Comparison of ENCODE assay signal across 19 cellular contexts in genomic region chr11:61341706-61342105, GRCh38. TPM values are rescaled to one million over a fixed set of nuclear protein-coding genes. Genes with fewer than 3 reads are reported as not detected.
DNase-seq lines count a peak whose midpoint lies in the region; ATAC-seq lines count a peak whose summit lies in the region.
"Had no signal": no experiment of that assay in that cellular context is flagged by ENCODE, and none has a peak within 500 bp of the region (broad histone marks: within the 10 kb centered on the region; RNA-seq: fewer than 3 reads in every experiment).

No MANE protein-coding gene starts in this region.

- POLR2A ChIA-PET in activated naive CD8-positive, alpha-beta T cell treated with anti-CD3 and anti-CD28 coated beads, Interleukin-2, amount 10 ng/mL, durations not matched to agents 7 days and 5 days (lab: Charles Lee): interaction anchor here (1.2 kb wide), 1 partner anchor 12 kb away, joined by 3 read pairs; no protein-coding TSS in a partner anchor

- no peaks in the 10 kb centered on the region for H3K9me3 Mint-ChIP-seq in activated naive CD8-positive, alpha-beta T cell treated with anti-CD3 and anti-CD28 coated beads, Interleukin-2, amount 10 ng/mL, durations not matched to agents 7 days and 5 days
- H3K9me3 Mint-ChIP-seq in activated naive CD8-positive, alpha-beta T cell treated with anti-CD3 and anti-CD28 coated beads for 36 hours: no peaks in the 10 kb centered on the region
- no peaks in the 10 kb centered on the region for H3K9me3 Mint-ChIP-seq in memory B cell
- no peaks in the 10 kb centered on the region for H3K9me3 Mint-ChIP-seq in stimulated activated naive B cell treated with anti-CD40 and anti-IgM and Interleukin-4, amounts not matched to agents 10 μg/mL and 1 μg/mL and 100 μg/mL, for 72 hours
- H3K9me3 Mint-ChIP-seq: CD4-positive, CD25-positive, alpha-beta regulatory T cell had no signal

- no peaks in the 10 kb centered on the region for H3K27me3 Mint-ChIP-seq in activated naive CD8-positive, alpha-beta T cell treated with anti-CD3 and anti-CD28 coated beads, Interleukin-2, amount 10 ng/mL, durations not matched to agents 7 days and 5 days
- H3K27me3 Mint-ChIP-seq in activated naive CD8-positive, alpha-beta T cell treated with anti-CD3 and anti-CD28 coated beads for 36 hours: no peaks in the 10 kb centered on the region
- H3K27me3 Mint-ChIP-seq in T-helper 17 cell (no peaks in the 10 kb centered on the region), memory B cell (no peaks in the 10 kb centered on the region)
- H3K27me3 Mint-ChIP-seq in stimulated activated naive B cell treated with anti-CD40 and anti-IgM and Interleukin-4, amounts not matched to agents 10 μg/mL and 1 μg/mL and 100 μg/mL, for 72 hours: no peaks in the 10 kb centered on the region
- H3K27me3 Mint-ChIP-seq: CD4-positive, CD25-positive, alpha-beta regulatory T cell had no signal

- DNase-seq in activated naive CD8-positive, alpha-beta T cell treated with anti-CD3 and anti-CD28 coated beads, Interleukin-2, amount 10 ng/mL, durations not matched to agents 7 days and 5 days: no peak
- DNase-seq in activated naive CD8-positive, alpha-beta T cell treated with anti-CD3 and anti-CD28 coated beads for 36 hours: no peak
- DNase-seq in T-helper 17 cell (no peak), memory B cell (ENCODE audit: low spot score in 2 of 2) (no peak), kidney glomerular epithelial cell (lab: John Stamatoyannopoulos, UW) (no peak)
- no peak for DNase-seq in stimulated activated naive B cell treated with anti-CD40 and anti-IgM and Interleukin-4, amounts not matched to agents 10 μg/mL and 1 μg/mL and 100 μg/mL, for 72 hours
- DNase-seq: 8988T; ACHN; CD4-positive, CD25-positive, alpha-beta regulatory T cell; KG1; MM.1S; NCI-H2029; NCI-H446 treated with DMSO at 0.1 percent for 48 hours; NCI-H526; RPMI8226; SHP77 had no signal

- no peak for ATAC-seq in activated naive CD8-positive, alpha-beta T cell treated with anti-CD3 and anti-CD28 coated beads, Interleukin-2, amount 10 ng/mL, durations not matched to agents 7 days and 5 days (ENCODE audit: low read depth)
- no peak for ATAC-seq in T-helper 17 cell
- ATAC-seq in memory B cell (ENCODE audit: low read depth): no peak
- ATAC-seq in stimulated activated naive B cell treated with anti-CD40 and anti-IgM and Interleukin-4, amounts not matched to agents 10 μg/mL and 1 μg/mL and 100 μg/mL, for 72 hours (replicated peaks): no peak
- no peak for ATAC-seq in HG03025 (IDR thresholded peaks at IDR 0.05; ENCODE audit: low FRiP score, unreplicated experiment)
- no peak for ATAC-seq in HG03571 (IDR thresholded peaks at IDR 0.05; ENCODE audit: unreplicated experiment)
- ATAC-seq: HCT116 had no signal

- H3K4me1 Mint-ChIP-seq in activated naive CD8-positive, alpha-beta T cell treated with anti-CD3 and anti-CD28 coated beads, Interleukin-2, amount 10 ng/mL, durations not matched to agents 7 days and 5 days: peaks cover 12% of the 10 kb centered on the region
- H3K4me1 Mint-ChIP-seq in activated naive CD8-positive, alpha-beta T cell treated with anti-CD3 and anti-CD28 coated beads for 36 hours: peaks cover 4% of the 10 kb centered on the region
- H3K4me1 Mint-ChIP-seq in T-helper 17 cell (peaks cover 10% of the 10 kb centered on the region), memory B cell (peaks cover 21% of the 10 kb centered on the region)
- peaks cover 27 to 45% of the 10 kb centered on the region in 2 donors for H3K4me1 Mint-ChIP-seq in stimulated activated naive B cell treated with anti-CD40 and anti-IgM and Interleukin-4, amounts not matched to agents 10 μg/mL and 1 μg/mL and 100 μg/mL, for 72 hours

- H3K27ac Mint-ChIP-seq in activated naive CD8-positive, alpha-beta T cell treated with anti-CD3 and anti-CD28 coated beads, Interleukin-2, amount 10 ng/mL, durations not matched to agents 7 days and 5 days: peak overlapping the region; percentile 2
- H3K27ac Mint-ChIP-seq in activated naive CD8-positive, alpha-beta T cell treated with anti-CD3 and anti-CD28 coated beads for 36 hours: no peak overlapping the region
- H3K27ac Mint-ChIP-seq in T-helper 17 cell: peak overlapping the region; percentile 60
- peak overlapping the region; percentile 67 for H3K27ac Mint-ChIP-seq in memory B cell
- H3K27ac Mint-ChIP-seq in stimulated activated naive B cell treated with anti-CD40 and anti-IgM and Interleukin-4, amounts not matched to agents 10 μg/mL and 1 μg/mL and 100 μg/mL, for 72 hours: peak overlapping the region; percentile 68
- H3K27ac Mint-ChIP-seq: CD4-positive, CD25-positive, alpha-beta regulatory T cell had no signal

- H3K9me3 ChIP-seq in T-helper 17 cell (ENCODE audit: control insufficient read depth, low read length, poor library complexity, severe bottlenecking): no peaks in the 10 kb centered on the region

- H3K36me3 Mint-ChIP-seq in activated naive CD8-positive, alpha-beta T cell treated with anti-CD3 and anti-CD28 coated beads, Interleukin-2, amount 10 ng/mL, durations not matched to agents 7 days and 5 days: no peaks in the 10 kb centered on the region
- H3K36me3 Mint-ChIP-seq in activated naive CD8-positive, alpha-beta T cell treated with anti-CD3 and anti-CD28 coated beads for 36 hours: peaks cover 6% of the 10 kb centered on the region
- peaks cover 3% of the 10 kb centered on the region for H3K36me3 Mint-ChIP-seq in T-helper 17 cell (ENCODE audit: low read depth)
- H3K36me3 Mint-ChIP-seq in memory B cell: peaks cover 8% of the 10 kb centered on the region
- peaks cover 44 to 46% of the 10 kb centered on the region in 2 donors for H3K36me3 Mint-ChIP-seq in stimulated activated naive B cell treated with anti-CD40 and anti-IgM and Interleukin-4, amounts not matched to agents 10 μg/mL and 1 μg/mL and 100 μg/mL, for 72 hours

- H3K4me3 Mint-ChIP-seq in activated naive CD8-positive, alpha-beta T cell treated with anti-CD3 and anti-CD28 coated beads, Interleukin-2, amount 10 ng/mL, durations not matched to agents 7 days and 5 days: no peak overlapping the region
- H3K4me3 Mint-ChIP-seq in activated naive CD8-positive, alpha-beta T cell treated with anti-CD3 and anti-CD28 coated beads for 36 hours: no peak overlapping the region
- H3K4me3 Mint-ChIP-seq in T-helper 17 cell: no peak overlapping the region
- H3K4me3 Mint-ChIP-seq in memory B cell: no peak overlapping the region
- H3K4me3 Mint-ChIP-seq in stimulated activated naive B cell treated with anti-CD40 and anti-IgM and Interleukin-4, amounts not matched to agents 10 μg/mL and 1 μg/mL and 100 μg/mL, for 72 hours: no peak overlapping the region
- H3K4me3 Mint-ChIP-seq: CD4-positive, CD25-positive, alpha-beta regulatory T cell had no signal

RNA-seq across cellular contexts. Expression of gene TKFC, which starts 8.7 kb away (rescaled TPM):
- total RNA-seq in activated naive CD8-positive, alpha-beta T cell treated with anti-CD3 and anti-CD28 coated beads, Interleukin-2, amount 10 ng/mL, durations not matched to agents 7 days and 5 days: 10 to 100 TPM; 31.5 to 34.3 TPM
- total RNA-seq in activated naive CD8-positive, alpha-beta T cell treated with anti-CD3 and anti-CD28 coated beads for 36 hours: 10 to 100 TPM; 70.0 to 70.3 TPM
- 10 to 100 TPM; 39.6 to 41.9 TPM for total RNA-seq in T-helper 17 cell

RNA-seq across cellular contexts. Expression of gene DDB1, which starts 8.8 kb away (rescaled TPM):
- 100 to 1,000 TPM; 168 to 181 TPM for total RNA-seq in activated naive CD8-positive, alpha-beta T cell treated with anti-CD3 and anti-CD28 coated beads, Interleukin-2, amount 10 ng/mL, durations not matched to agents 7 days and 5 days
- total RNA-seq in activated naive CD8-positive, alpha-beta T cell treated with anti-CD3 and anti-CD28 coated beads for 36 hours: 100 to 1,000 TPM; 308 to 315 TPM
- total RNA-seq in T-helper 17 cell: 100 to 1,000 TPM; 147 to 184 TPM

RNA-seq across cellular contexts. Expression of gene CYB561A3, which starts 20.0 kb away (rescaled TPM):
- total RNA-seq in activated naive CD8-positive, alpha-beta T cell treated with anti-CD3 and anti-CD28 coated beads, Interleukin-2, amount 10 ng/mL, durations not matched to agents 7 days and 5 days: 10 to 100 TPM; 43.6 to 44.7 TPM
- total RNA-seq in activated naive CD8-positive, alpha-beta T cell treated with anti-CD3 and anti-CD28 coated beads for 36 hours: 10 to 100 TPM; 41.1 to 41.6 TPM
- 10 to 100 TPM; 32.4 to 35.6 TPM for total RNA-seq in T-helper 17 cell

RNA-seq across cellular contexts. Expression of gene TMEM138, which starts 20.5 kb away (rescaled TPM):
- total RNA-seq in activated naive CD8-positive, alpha-beta T cell treated with anti-CD3 and anti-CD28 coated beads, Interleukin-2, amount 10 ng/mL, durations not matched to agents 7 days and 5 days: 10 to 100 TPM; 53.4 to 57.7 TPM
- total RNA-seq in activated naive CD8-positive, alpha-beta T cell treated with anti-CD3 and anti-CD28 coated beads for 36 hours: 10 to 100 TPM; 57.6 to 64.1 TPM
- total RNA-seq in T-helper 17 cell: 10 to 100 TPM; 46.1 to 48.9 TPM

RNA-seq across cellular contexts. Expression of gene VWCE, which starts 46.6 kb away (rescaled TPM):
- total RNA-seq in activated naive CD8-positive, alpha-beta T cell treated with anti-CD3 and anti-CD28 coated beads, Interleukin-2, amount 10 ng/mL, durations not matched to agents 7 days and 5 days: 1 to 10 TPM; 2.4 to 3.1 TPM
- 10 to 100 TPM; 18.3 to 19.8 TPM for total RNA-seq in activated naive CD8-positive, alpha-beta T cell treated with anti-CD3 and anti-CD28 coated beads for 36 hours
- 1 to 10 TPM in 1 of 2 donors, under 1 TPM in 1; 0.65 to 1.4 TPM for total RNA-seq in T-helper 17 cell
